In genomic region chr15:28123408-28124023, GRCh38 we compare ENCODE assay signal across 8 cellular contexts. TPM values are rescaled to one million over a fixed set of nuclear protein-coding genes. Genes with fewer than 3 reads are reported as not detected.
A peak's percentile ranks its signal among the peaks of the same experiment; 100 is the strongest.
DNase-seq lines count a peak whose midpoint lies in the region; ATAC-seq, FAIRE-seq and TF ChIP-seq lines count a peak whose summit lies in the region.

No MANE protein-coding gene starts in this region.

- H3K4me1 ChIP-seq in A673 (ENCODE audit: insufficient read depth, low read length, poor library complexity, severe bottlenecking) (no peaks in the 10 kb centered on the region), parathyroid adenoma (no peaks in the 10 kb centered on the region)

- H3K9me3 ChIP-seq in A673 (ENCODE audit: low read depth, low read length, poor library complexity, severe bottlenecking) (no peaks in the 10 kb centered on the region), parathyroid adenoma (ENCODE audit: control insufficient read depth, low read length) (no peaks in the 10 kb centered on the region)

- H3K27ac ChIP-seq in A673 (ENCODE audit: low read depth, low read length, poor library complexity, severe bottlenecking) = no peak overlapping the region
- no peak overlapping the region for H3K27ac ChIP-seq in parathyroid adenoma

- in situ Hi-C loops in KBM-7 (cut with MboI; ENCODE audit: low pct_unique_long_range_greater_than_20kb, low sequenced_read_pairs) = no loop called here

- H3K27me3 ChIP-seq in A673 (replicated peaks; ENCODE audit: insufficient read depth, low read depth, low read length, poor library complexity) = no peaks in the 10 kb centered on the region
- H3K27me3 ChIP-seq in parathyroid adenoma (ENCODE audit: control insufficient read depth, insufficient read depth, low read length) = no peaks in the 10 kb centered on the region

- FAIRE-seq in RCC 7860 (lab: Jason Lieb, UNC) = no peak

- H3K9ac ChIP-seq in parathyroid adenoma = no peak overlapping the region

- H3K27ac Mint-ChIP-seq in activated naive CD8-positive, alpha-beta T cell treated with anti-CD3 and anti-CD28 coated beads, Interleukin-2, amount 50 U/mL, for 24 hours = no peak overlapping the region

- H3K4me3 ChIP-seq in A673 (ENCODE audit: low read depth, low read length, poor library complexity, severe bottlenecking) (no peak overlapping the region), parathyroid adenoma (ENCODE audit: low read depth, low read length) (no peak overlapping the region)

- H3K36me3 ChIP-seq in A673 (ENCODE audit: insufficient read depth, low read length, poor library complexity, severe bottlenecking) (peaks cover 22% of the 10 kb centered on the region), parathyroid adenoma (ENCODE audit: control insufficient read depth, insufficient read depth, low read length) (no peaks in the 10 kb centered on the region)

- ATAC-seq in GM18502 (IDR thresholded peaks at IDR 0.05; ENCODE audit: poor library complexity, unreplicated experiment) (peak; percentile 72), Right ventricle myocardium inferior (peak; percentile 62), GM18517 (IDR thresholded peaks at IDR 0.05; ENCODE audit: unreplicated experiment) (no peak)
- peak; percentile 51 for ATAC-seq in activated naive CD8-positive, alpha-beta T cell treated with anti-CD3 and anti-CD28 coated beads, Interleukin-2, amount 50 U/mL, for 24 hours

- no peak overlapping the region for H3K4me2 ChIP-seq in parathyroid adenoma (ENCODE audit: low read length)

- no peaks in the 10 kb centered on the region for H3K9me3 Mint-ChIP-seq in activated naive CD8-positive, alpha-beta T cell treated with anti-CD3 and anti-CD28 coated beads, Interleukin-2, amount 50 U/mL, for 24 hours

- TF ChIP-seq CTCF in A673 (conservative IDR thresholded peaks at IDR 0.05; ENCODE audit: low read depth, low read length) (peak; percentile 71), parathyroid adenoma (IDR thresholded peaks at IDR 0.05) (peak; percentile 30)

- intact Hi-C loops in A673 (cut with micrococcal nuclease; ENCODE audit: unreplicated experiment) (no loop called here), Right ventricle myocardium inferior (cut with DNase I) (loop anchor here (1.0 to 5.0 kb wide), 2 partner anchors 36 to 102 kb away; no protein-coding TSS in a partner anchor)

- CTCF ChIA-PET in A673 (lab: Charles Lee) = no interaction called here

- peaks cover 16% of the 10 kb centered on the region for H3K36me3 Mint-ChIP-seq in activated naive CD8-positive, alpha-beta T cell treated with anti-CD3 and anti-CD28 coated beads, Interleukin-2, amount 50 U/mL, for 24 hours (ENCODE audit: low read depth)

- H3K79me2 ChIP-seq in parathyroid adenoma = no peaks in the 10 kb centered on the region

- BruUV-seq in A673 (replicated peaks; lab: Mats Ljungman, UMichigan) = no TSS peak

- DNase-seq in A673 (ENCODE audit: low spot score) (peak; percentile 66), KBM-7 (peak; percentile 74), RCC 7860 (ENCODE audit: low spot score) (peak; percentile 44), Right ventricle myocardium inferior (ENCODE audit: missing footprints) (no peak)
- DNase-seq in activated naive CD8-positive, alpha-beta T cell treated with anti-CD3 and anti-CD28 coated beads, Interleukin-2, amount 50 U/mL, for 24 hours = peak; percentile 57

- no peaks in the 10 kb centered on the region for H3K27me3 Mint-ChIP-seq in activated naive CD8-positive, alpha-beta T cell treated with anti-CD3 and anti-CD28 coated beads, Interleukin-2, amount 50 U/mL, for 24 hours

- H3K4me3 Mint-ChIP-seq in activated naive CD8-positive, alpha-beta T cell treated with anti-CD3 and anti-CD28 coated beads, Interleukin-2, amount 50 U/mL, for 24 hours = no peak overlapping the region

- H2AFZ ChIP-seq in parathyroid adenoma = no peak overlapping the region

- POLR2A ChIA-PET in A673 (lab: Charles Lee; ENCODE audit: low non-redundant PET) = interaction anchor here (0.5 kb wide), 1 partner anchor 28 kb away, joined by 6 read pairs; no protein-coding TSS in a partner anchor

- H3K4me1 Mint-ChIP-seq in activated naive CD8-positive, alpha-beta T cell treated with anti-CD3 and anti-CD28 coated beads, Interleukin-2, amount 50 U/mL, for 24 hours = no peaks in the 10 kb centered on the region

RNA-seq across cellular contexts. Expression of gene OCA2, which starts 24.4 kb away (rescaled TPM):
- 0.09 TPM in 1 of 2 replicates, not detected in the other for total RNA-seq in A673 (2021)
- total RNA-seq in Right ventricle myocardium inferior = not detected
